In the genomic region with DNA sequence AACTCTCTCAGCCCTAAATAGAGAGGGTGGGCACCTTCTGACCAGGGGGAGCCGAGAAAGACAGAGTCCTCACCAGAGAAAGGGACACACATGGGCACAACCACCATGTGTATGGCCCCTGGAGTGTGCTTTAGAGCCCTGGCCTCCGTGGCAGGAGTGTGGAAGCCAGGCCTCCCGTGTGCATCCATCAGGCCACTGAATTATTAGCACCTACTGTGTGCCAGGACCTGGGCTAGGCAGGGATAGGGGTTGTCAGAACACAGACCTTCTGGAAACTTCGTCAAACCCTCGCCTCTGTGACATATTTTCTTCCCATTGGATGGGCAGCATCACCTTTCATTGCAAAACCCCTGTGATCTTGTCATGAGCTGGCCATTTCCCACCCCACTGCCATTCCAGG, we compare ENCODE assay signal across 1 cellular context.
TF ChIP-seq lines count a peak whose summit lies in the region.

No MANE protein-coding gene starts in this region.

TF ChIP-seq in SK-N-SH, 30 proteins besides CTCF, POLR2A, EP300 and RAD21 (continued from another document):
- TF ChIP-seq, protein P1, sequence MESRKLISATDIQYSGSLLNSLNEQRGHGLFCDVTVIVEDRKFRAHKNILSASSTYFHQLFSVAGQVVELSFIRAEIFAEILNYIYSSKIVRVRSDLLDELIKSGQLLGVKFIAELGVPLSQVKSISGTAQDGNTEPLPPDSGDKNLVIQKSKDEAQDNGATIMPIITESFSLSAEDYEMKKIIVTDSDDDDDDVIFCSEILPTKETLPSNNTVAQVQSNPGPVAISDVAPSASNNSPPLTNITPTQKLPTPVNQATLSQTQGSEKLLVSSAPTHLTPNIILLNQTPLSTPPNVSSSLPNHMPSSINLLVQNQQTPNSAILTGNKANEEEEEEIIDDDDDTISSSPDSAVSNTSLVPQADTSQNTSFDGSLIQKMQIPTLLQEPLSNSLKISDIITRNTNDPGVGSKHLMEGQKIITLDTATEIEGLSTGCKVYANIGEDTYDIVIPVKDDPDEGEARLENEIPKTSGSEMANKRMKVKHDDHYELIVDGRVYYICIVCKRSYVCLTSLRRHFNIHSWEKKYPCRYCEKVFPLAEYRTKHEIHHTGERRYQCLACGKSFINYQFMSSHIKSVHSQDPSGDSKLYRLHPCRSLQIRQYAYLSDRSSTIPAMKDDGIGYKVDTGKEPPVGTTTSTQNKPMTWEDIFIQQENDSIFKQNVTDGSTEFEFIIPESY (IDR thresholded peaks at IDR 0.05; ENCODE audit: borderline replicate concordance, low read depth): no peak
- TF ChIP-seq FOXJ3 (CRISPR knock-in tag; IDR thresholded peaks at IDR 0.05) (no peak), SMC3 (IDR thresholded peaks at IDR 0.05; ENCODE audit: low read depth, low read length) (no peak), TCF12 (IDR thresholded peaks at IDR 0.05) (no peak), TAF1 (IDR thresholded peaks at IDR 0.05; ENCODE audit: borderline replicate concordance, low read depth, low read length) (no peak)
- TF ChIP-seq, protein P2, sequence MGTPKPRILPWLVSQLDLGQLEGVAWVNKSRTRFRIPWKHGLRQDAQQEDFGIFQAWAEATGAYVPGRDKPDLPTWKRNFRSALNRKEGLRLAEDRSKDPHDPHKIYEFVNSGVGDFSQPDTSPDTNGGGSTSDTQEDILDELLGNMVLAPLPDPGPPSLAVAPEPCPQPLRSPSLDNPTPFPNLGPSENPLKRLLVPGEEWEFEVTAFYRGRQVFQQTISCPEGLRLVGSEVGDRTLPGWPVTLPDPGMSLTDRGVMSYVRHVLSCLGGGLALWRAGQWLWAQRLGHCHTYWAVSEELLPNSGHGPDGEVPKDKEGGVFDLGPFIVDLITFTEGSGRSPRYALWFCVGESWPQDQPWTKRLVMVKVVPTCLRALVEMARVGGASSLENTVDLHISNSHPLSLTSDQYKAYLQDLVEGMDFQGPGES (IDR thresholded peaks at IDR 0.05; ENCODE audit: low read depth, low read length): no peak
